15 cellular contexts compared by ENCODE assay signal in genomic region chr19:7199613-7200533, GRCh38.
DNase-seq lines count a peak whose midpoint lies in the region; TF ChIP-seq lines count a peak whose summit lies in the region.
"Had no signal": no experiment of that assay in that cellular context is flagged by ENCODE, and none has a peak within 500 bp of the region (broad histone marks: within the 10 kb centered on the region; RNA-seq: fewer than 3 reads in every experiment).

No MANE protein-coding gene starts in this region.

- WGBS in endodermal cell (ENCODE audit: insufficient coverage in 1 of 2, insufficient read length in 1 of 2), 2 experiments = 60 to 63% methylated on average over 9 to 14 of the region's 14 CpGs

- no peaks in the 10 kb centered on the region for H3K36me3 Mint-ChIP-seq in activated CD4-positive, alpha-beta T cell treated with anti-CD3 and anti-CD28 coated beads, Interleukin-2, amount 10 ng/mL, durations not matched to agents 24 days and 14 days (ENCODE audit: low read depth)
- no peaks in the 10 kb centered on the region for H3K36me3 Mint-ChIP-seq in endodermal cell (ENCODE audit: low read depth)
- peaks cover 1% of the 10 kb centered on the region for H3K36me3 Mint-ChIP-seq in progenitor cell of endocrine pancreas (ENCODE audit: insufficient read depth)

- H3K27ac ChIP-seq in endodermal cell (ENCODE audit: low read depth, low read length) = no peak overlapping the region
- H3K27ac ChIP-seq: left lung, thoracic aorta had no signal

- H3K4me3 Mint-ChIP-seq in activated CD4-positive, alpha-beta T cell treated with anti-CD3 and anti-CD28 coated beads, Interleukin-2, amount 10 ng/mL, durations not matched to agents 24 days and 14 days = no peak overlapping the region
- H3K4me3 Mint-ChIP-seq in endodermal cell (peak overlapping the region; percentile 62), progenitor cell of endocrine pancreas (ENCODE audit: low read depth) (peak overlapping the region; percentile 1)

- no peaks in the 10 kb centered on the region for H3K9me3 ChIP-seq in endodermal cell (ENCODE audit: control insufficient read depth, low read length)
- H3K9me3 ChIP-seq: left lung, thoracic aorta had no signal

- intact Hi-C loops in activated CD4-positive, alpha-beta T cell treated with anti-CD3 and anti-CD28 coated beads, Interleukin-2, amount 10 ng/mL, durations not matched to agents 24 days and 14 days (cut with micrococcal nuclease) = loop anchor here (5.0 to 10.0 kb wide), 4 partner anchors 53 to 717 kb away; partner anchors contain the start of genes ARHGEF18 and MCOLN1

- peaks cover 19% of the 10 kb centered on the region for H3K4me1 Mint-ChIP-seq in activated CD4-positive, alpha-beta T cell treated with anti-CD3 and anti-CD28 coated beads, Interleukin-2, amount 10 ng/mL, durations not matched to agents 24 days and 14 days
- H3K4me1 Mint-ChIP-seq in endodermal cell = peaks cover 9% of the 10 kb centered on the region
- H3K4me1 Mint-ChIP-seq in progenitor cell of endocrine pancreas (ENCODE audit: low read depth) = peaks cover 31% of the 10 kb centered on the region

- no peaks in the 10 kb centered on the region for H3K36me3 ChIP-seq in endodermal cell (ENCODE audit: control insufficient read depth, insufficient read depth, low read length)
- H3K36me3 ChIP-seq: left lung, thoracic aorta had no signal

- no peak for TF ChIP-seq CTCF in endodermal cell (conservative IDR thresholded peaks at IDR 0.05)
- TF ChIP-seq CTCF in progenitor cell of endocrine pancreas (IDR thresholded peaks at IDR 0.05; ENCODE audit: unreplicated experiment) = no peak

- DNase-seq in activated CD4-positive, alpha-beta T cell treated with anti-CD3 and anti-CD28 coated beads, Interleukin-2, amount 10 ng/mL, durations not matched to agents 24 days and 14 days = no peak
- DNase-seq in activated CD4-positive, alpha-beta T cell treated with anti-CD3 and anti-CD28 coated beads, Interleukin-2, amount 50 U/mL, for 48 hours = no peak
- DNase-seq in MV-4-11 (lab: John Stamatoyannopoulos, UW) (peak; percentile 58), endodermal cell (peak; percentile 53), progenitor cell of endocrine pancreas (ENCODE audit: low spot score, unreplicated experiment) (no peak), NCI-H1417 (lab: John Stamatoyannopoulos, UW) (no peak), epidermal melanocyte (ENCODE audit: insufficient read length, low spot score) (no peak)
- DNase-seq in activated T-cell treated with anti-CD3 and anti-CD28 coated beads, Interleukin-2, amount 50 U/mL, for 1 hour = no peak
- DNase-seq: amniotic stem cell, DMS79 treated with DMSO at 0.1 percent for 48 hours, dorsolateral prefrontal cortex, left lung, PC-3, T1000 had no signal

- H3K27me3 ChIP-seq in endodermal cell (ENCODE audit: control insufficient read depth, insufficient read depth, low read length, poor library complexity, severe bottlenecking) = no peaks in the 10 kb centered on the region
- H3K27me3 ChIP-seq: dorsolateral prefrontal cortex had no signal

- H3K27ac Mint-ChIP-seq in activated CD4-positive, alpha-beta T cell treated with anti-CD3 and anti-CD28 coated beads, Interleukin-2, amount 10 ng/mL, durations not matched to agents 24 days and 14 days = peak overlapping the region; percentile 1
- H3K27ac Mint-ChIP-seq in endodermal cell (no peak overlapping the region), progenitor cell of endocrine pancreas (peak overlapping the region; percentile 51)

- no peak overlapping the region for H3K9ac ChIP-seq in endodermal cell (ENCODE audit: extremely low read depth, low read length, poor library complexity, severe bottlenecking)

- H3K4me3 ChIP-seq in endodermal cell (ENCODE audit: low read length) = no peak overlapping the region
- H3K4me3 ChIP-seq: left lung had no signal

- peaks cover 27% of the 10 kb centered on the region for H3K27me3 Mint-ChIP-seq in activated CD4-positive, alpha-beta T cell treated with anti-CD3 and anti-CD28 coated beads, Interleukin-2, amount 10 ng/mL, durations not matched to agents 24 days and 14 days
- H3K27me3 Mint-ChIP-seq in endodermal cell (ENCODE audit: insufficient read depth) = no peaks in the 10 kb centered on the region
- no peaks in the 10 kb centered on the region for H3K27me3 Mint-ChIP-seq in progenitor cell of endocrine pancreas

- no peaks in the 10 kb centered on the region for H3K4me1 ChIP-seq in endodermal cell (ENCODE audit: control insufficient read depth, insufficient read depth, low read length)

- no peaks in the 10 kb centered on the region for H3K9me3 Mint-ChIP-seq in activated CD4-positive, alpha-beta T cell treated with anti-CD3 and anti-CD28 coated beads, Interleukin-2, amount 10 ng/mL, durations not matched to agents 24 days and 14 days
- H3K9me3 Mint-ChIP-seq in endodermal cell = no peaks in the 10 kb centered on the region
- H3K9me3 Mint-ChIP-seq in progenitor cell of endocrine pancreas (ENCODE audit: low read depth) = peaks cover 3% of the 10 kb centered on the region

Comparison
In these comparisons a context has a peak if more than half of its experiments do, and no peak if none do; other contexts are left out.
1. DNase-seq: peak in MV-4-11 (single experiment) and endodermal cell (single experiment); none in activated CD4-positive, alpha-beta T cell treated with anti-CD3 and anti-CD28 coated beads, Interleukin-2, amount 10 ng/mL, durations not matched to agents 24 days and 14 days (single experiment), activated CD4-positive, alpha-beta T cell treated with anti-CD3 and anti-CD28 coated beads, Interleukin-2, amount 50 U/mL, for 48 hours (0 of 2), progenitor cell of endocrine pancreas (single experiment), NCI-H1417 (0 of 3), activated T-cell treated with anti-CD3 and anti-CD28 coated beads, Interleukin-2, amount 50 U/mL, for 1 hour (single experiment) and epidermal melanocyte (single experiment).